ENCODE assay signal across 9 cellular contexts in genomic region chr15:75112848-75113492, GRCh38.
DNase-seq lines count a peak whose midpoint lies in the region; ATAC-seq lines count a peak whose summit lies in the region.
"Had no signal": no experiment of that assay in that cellular context is flagged by ENCODE, and none has a peak within 500 bp of the region (broad histone marks: within the 10 kb centered on the region; RNA-seq: fewer than 3 reads in every experiment).

No MANE protein-coding gene starts in this region.

- peak; percentile 78 for ATAC-seq in GM18517 (IDR thresholded peaks at IDR 0.05; ENCODE audit: unreplicated experiment)
- peak; percentile 52 for ATAC-seq in GM21528 (IDR thresholded peaks at IDR 0.05; ENCODE audit: low FRiP score, unreplicated experiment)
- ATAC-seq in HG03439 (IDR thresholded peaks at IDR 0.05; ENCODE audit: unreplicated experiment): peak; percentile 51

- DNase-seq in medulla oblongata (ENCODE audit: extremely low spot score) (peak; percentile 31), DMS53 (lab: John Stamatoyannopoulos, UW) (no peak), DMS114 treated with DMSO at 0.1 percent for 48 hours (lab: John Stamatoyannopoulos, UW; ENCODE audit: unreplicated experiment) (no peak), SIG-M5 (lab: John Stamatoyannopoulos, UW) (no peak)
- no peak for DNase-seq in activated effector memory CD4-positive, alpha-beta T cell treated with anti-CD3 and anti-CD28 coated beads, Interleukin-2, amount 50 U/mL, for 16 hours
- DNase-seq: activated naive CD4-positive, alpha-beta T cell had no signal
